15 cellular contexts compared by ENCODE assay signal in the genomic region with DNA sequence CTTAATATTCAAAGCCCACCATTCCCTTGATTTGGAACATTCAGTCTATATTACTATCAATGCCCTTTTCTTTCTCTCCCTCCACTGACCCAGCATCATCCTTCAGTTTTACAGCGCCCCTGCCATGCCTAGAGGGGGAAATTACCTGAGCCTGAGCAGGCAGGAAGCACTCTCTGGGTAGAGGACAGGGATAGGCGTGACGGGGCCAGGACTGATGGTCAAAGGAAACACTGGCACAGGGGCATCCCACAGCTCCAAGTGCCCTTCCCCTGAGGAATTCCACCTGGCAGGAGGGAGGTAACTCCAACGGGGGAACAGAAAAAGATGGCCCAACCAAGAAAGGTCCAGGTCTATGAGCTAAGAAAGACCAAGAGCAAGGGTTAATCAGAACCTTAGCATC.
"Had no signal": no experiment of that assay in that cellular context is flagged by ENCODE, and none has a peak within 500 bp of the region (broad histone marks: within the 10 kb centered on the region; RNA-seq: fewer than 3 reads in every experiment).

No MANE protein-coding gene starts in this region.

- H3K27me3 ChIP-seq: brain microvascular endothelial cell, heart right ventricle, neural progenitor cell, ovary, suprapubic skin had no signal

- H3K27ac ChIP-seq: brain microvascular endothelial cell, heart right ventricle, neural progenitor cell, ovary, suprapubic skin had no signal

- H3K36me3 ChIP-seq: neural progenitor cell, ovary had no signal

- DNase-seq: activated CD4-positive, alpha-beta T cell treated with anti-CD3 and anti-CD28 coated beads for 1 hour; activated naive CD8-positive, alpha-beta T cell treated with anti-CD3 and anti-CD28 coated beads, Interleukin-2, amount 10 ng/mL, durations not matched to agents 7 days and 5 days; brain microvascular endothelial cell; cerebellar nuclear complex; heart right ventricle; left colon; midbrain; ovary; stimulated activated naive CD4-positive, alpha-beta T cell had no signal

- ATAC-seq: activated T-helper 17 cell treated with anti-CD3 and anti-CD28 coated beads, Interleukin-2, amount 50 U/mL, for 72 hours; SK-N-SH treated with all-trans-retinoic acid at 6 μM for 48 hours had no signal

- H3K4me3 Mint-ChIP-seq: activated naive CD8-positive, alpha-beta T cell treated with anti-CD3 and anti-CD28 coated beads, Interleukin-2, amount 10 ng/mL, durations not matched to agents 7 days and 5 days; activated T-helper 17 cell treated with anti-CD3 and anti-CD28 coated beads, Interleukin-2, amount 50 U/mL, for 72 hours; dendritic cell treated with granulocyte-macrophage colony-stimulating factor and Interleukin-4, amounts not matched to agents 40 ng/mL and 50 ng/mL, for 4 days; neural progenitor cell had no signal

- H3K4me3 ChIP-seq: heart right ventricle, lung, neural progenitor cell, ovary, suprapubic skin had no signal

- H3K9me3 Mint-ChIP-seq: activated naive CD8-positive, alpha-beta T cell treated with anti-CD3 and anti-CD28 coated beads, Interleukin-2, amount 10 ng/mL, durations not matched to agents 7 days and 5 days; activated T-helper 17 cell treated with anti-CD3 and anti-CD28 coated beads, Interleukin-2, amount 50 U/mL, for 72 hours; dendritic cell treated with granulocyte-macrophage colony-stimulating factor and Interleukin-4, amounts not matched to agents 40 ng/mL and 50 ng/mL, for 4 days; neural progenitor cell had no signal

- H3K4me1 ChIP-seq: neural progenitor cell, suprapubic skin had no signal

- H3K27me3 Mint-ChIP-seq: activated naive CD8-positive, alpha-beta T cell treated with anti-CD3 and anti-CD28 coated beads, Interleukin-2, amount 10 ng/mL, durations not matched to agents 7 days and 5 days; activated T-helper 17 cell treated with anti-CD3 and anti-CD28 coated beads, Interleukin-2, amount 50 U/mL, for 72 hours; dendritic cell treated with granulocyte-macrophage colony-stimulating factor and Interleukin-4, amounts not matched to agents 40 ng/mL and 50 ng/mL, for 4 days had no signal

- H3K9me3 ChIP-seq: heart right ventricle, ovary, suprapubic skin had no signal

- H3K4me1 Mint-ChIP-seq: neural progenitor cell had no signal

- H3K27ac Mint-ChIP-seq: activated naive CD8-positive, alpha-beta T cell treated with anti-CD3 and anti-CD28 coated beads, Interleukin-2, amount 10 ng/mL, durations not matched to agents 7 days and 5 days; dendritic cell treated with granulocyte-macrophage colony-stimulating factor and Interleukin-4, amounts not matched to agents 40 ng/mL and 50 ng/mL, for 4 days had no signal
